2 cellular contexts compared by ENCODE assay signal in the genomic region with DNA sequence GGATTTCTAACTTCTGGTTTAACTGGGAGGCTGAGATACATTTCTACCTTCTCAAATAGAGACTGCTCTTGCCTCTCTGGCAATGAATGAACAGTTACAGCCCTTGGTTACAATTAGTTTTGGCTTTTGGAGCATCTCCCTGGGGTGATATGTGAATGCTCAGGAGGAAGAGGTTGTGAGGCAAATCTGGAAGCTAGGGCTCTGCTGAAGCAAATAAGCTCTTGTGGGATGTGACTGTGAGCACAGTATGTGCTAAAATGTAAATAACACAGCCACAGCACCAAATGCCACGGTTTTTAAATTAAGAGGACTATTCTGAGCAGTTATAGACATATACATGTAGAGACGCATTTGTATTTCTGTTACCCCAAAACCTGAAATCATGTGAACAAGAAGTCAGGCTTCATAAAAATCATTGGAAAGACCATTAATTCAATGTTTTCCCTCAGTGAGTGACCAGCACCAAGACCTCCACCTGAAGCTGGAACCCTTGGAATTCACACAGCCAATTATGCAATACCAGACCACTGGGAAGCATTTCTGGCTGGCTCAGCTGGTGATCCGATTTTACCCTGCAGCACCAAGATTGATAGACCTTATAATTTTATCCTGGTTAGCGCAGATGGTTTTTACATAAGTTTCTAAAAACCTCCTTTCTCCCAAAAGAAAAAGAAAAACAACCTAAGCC.
TF ChIP-seq lines count a peak whose summit lies in the region.

No MANE protein-coding gene starts in this region.

TF ChIP-seq in HEK293, 187 proteins besides CTCF, POLR2A, EP300 and RAD21:
- no peak for TF ChIP-seq ZNF140 (tag by site-specific recombination; IDR thresholded peaks at IDR 0.05)
- no peak for TF ChIP-seq ZNF544 (tag by site-specific recombination; IDR thresholded peaks at IDR 0.05)
- peak; percentile 27; the same call in 1 of the 2 replicates for TF ChIP-seq GLIS1 (tag by site-specific recombination; IDR thresholded peaks at IDR 0.05)
- no peak for TF ChIP-seq YY1 (tag by site-specific recombination; IDR thresholded peaks at IDR 0.05)
- TF ChIP-seq, protein P1, sequence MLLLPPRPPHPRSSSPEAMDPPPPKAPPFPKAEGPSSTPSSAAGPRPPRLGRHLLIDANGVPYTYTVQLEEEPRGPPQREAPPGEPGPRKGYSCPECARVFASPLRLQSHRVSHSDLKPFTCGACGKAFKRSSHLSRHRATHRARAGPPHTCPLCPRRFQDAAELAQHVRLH (tag by site-specific recombination; IDR thresholded peaks at IDR 0.05): no peak

TF ChIP-seq in H1, 55 proteins besides CTCF, POLR2A, EP300 and RAD21:
- TF ChIP-seq KDM1A (IDR thresholded peaks at IDR 0.05; ENCODE audit: borderline replicate concordance, low read length) (no peak), SIX5 (IDR thresholded peaks at IDR 0.05; ENCODE audit: low read depth, low read length) (no peak), CEBPB (IDR thresholded peaks at IDR 0.05; ENCODE audit: low read depth, low read length) (peak; percentile 93), KDM5A (IDR thresholded peaks at IDR 0.05; ENCODE audit: low read length) (no peak), TEAD4 (IDR thresholded peaks at IDR 0.05; ENCODE audit: low read depth, low read length) (peak; percentile 64; the same call in 1 of the 2 replicates)
- TF ChIP-seq, protein P2, sequence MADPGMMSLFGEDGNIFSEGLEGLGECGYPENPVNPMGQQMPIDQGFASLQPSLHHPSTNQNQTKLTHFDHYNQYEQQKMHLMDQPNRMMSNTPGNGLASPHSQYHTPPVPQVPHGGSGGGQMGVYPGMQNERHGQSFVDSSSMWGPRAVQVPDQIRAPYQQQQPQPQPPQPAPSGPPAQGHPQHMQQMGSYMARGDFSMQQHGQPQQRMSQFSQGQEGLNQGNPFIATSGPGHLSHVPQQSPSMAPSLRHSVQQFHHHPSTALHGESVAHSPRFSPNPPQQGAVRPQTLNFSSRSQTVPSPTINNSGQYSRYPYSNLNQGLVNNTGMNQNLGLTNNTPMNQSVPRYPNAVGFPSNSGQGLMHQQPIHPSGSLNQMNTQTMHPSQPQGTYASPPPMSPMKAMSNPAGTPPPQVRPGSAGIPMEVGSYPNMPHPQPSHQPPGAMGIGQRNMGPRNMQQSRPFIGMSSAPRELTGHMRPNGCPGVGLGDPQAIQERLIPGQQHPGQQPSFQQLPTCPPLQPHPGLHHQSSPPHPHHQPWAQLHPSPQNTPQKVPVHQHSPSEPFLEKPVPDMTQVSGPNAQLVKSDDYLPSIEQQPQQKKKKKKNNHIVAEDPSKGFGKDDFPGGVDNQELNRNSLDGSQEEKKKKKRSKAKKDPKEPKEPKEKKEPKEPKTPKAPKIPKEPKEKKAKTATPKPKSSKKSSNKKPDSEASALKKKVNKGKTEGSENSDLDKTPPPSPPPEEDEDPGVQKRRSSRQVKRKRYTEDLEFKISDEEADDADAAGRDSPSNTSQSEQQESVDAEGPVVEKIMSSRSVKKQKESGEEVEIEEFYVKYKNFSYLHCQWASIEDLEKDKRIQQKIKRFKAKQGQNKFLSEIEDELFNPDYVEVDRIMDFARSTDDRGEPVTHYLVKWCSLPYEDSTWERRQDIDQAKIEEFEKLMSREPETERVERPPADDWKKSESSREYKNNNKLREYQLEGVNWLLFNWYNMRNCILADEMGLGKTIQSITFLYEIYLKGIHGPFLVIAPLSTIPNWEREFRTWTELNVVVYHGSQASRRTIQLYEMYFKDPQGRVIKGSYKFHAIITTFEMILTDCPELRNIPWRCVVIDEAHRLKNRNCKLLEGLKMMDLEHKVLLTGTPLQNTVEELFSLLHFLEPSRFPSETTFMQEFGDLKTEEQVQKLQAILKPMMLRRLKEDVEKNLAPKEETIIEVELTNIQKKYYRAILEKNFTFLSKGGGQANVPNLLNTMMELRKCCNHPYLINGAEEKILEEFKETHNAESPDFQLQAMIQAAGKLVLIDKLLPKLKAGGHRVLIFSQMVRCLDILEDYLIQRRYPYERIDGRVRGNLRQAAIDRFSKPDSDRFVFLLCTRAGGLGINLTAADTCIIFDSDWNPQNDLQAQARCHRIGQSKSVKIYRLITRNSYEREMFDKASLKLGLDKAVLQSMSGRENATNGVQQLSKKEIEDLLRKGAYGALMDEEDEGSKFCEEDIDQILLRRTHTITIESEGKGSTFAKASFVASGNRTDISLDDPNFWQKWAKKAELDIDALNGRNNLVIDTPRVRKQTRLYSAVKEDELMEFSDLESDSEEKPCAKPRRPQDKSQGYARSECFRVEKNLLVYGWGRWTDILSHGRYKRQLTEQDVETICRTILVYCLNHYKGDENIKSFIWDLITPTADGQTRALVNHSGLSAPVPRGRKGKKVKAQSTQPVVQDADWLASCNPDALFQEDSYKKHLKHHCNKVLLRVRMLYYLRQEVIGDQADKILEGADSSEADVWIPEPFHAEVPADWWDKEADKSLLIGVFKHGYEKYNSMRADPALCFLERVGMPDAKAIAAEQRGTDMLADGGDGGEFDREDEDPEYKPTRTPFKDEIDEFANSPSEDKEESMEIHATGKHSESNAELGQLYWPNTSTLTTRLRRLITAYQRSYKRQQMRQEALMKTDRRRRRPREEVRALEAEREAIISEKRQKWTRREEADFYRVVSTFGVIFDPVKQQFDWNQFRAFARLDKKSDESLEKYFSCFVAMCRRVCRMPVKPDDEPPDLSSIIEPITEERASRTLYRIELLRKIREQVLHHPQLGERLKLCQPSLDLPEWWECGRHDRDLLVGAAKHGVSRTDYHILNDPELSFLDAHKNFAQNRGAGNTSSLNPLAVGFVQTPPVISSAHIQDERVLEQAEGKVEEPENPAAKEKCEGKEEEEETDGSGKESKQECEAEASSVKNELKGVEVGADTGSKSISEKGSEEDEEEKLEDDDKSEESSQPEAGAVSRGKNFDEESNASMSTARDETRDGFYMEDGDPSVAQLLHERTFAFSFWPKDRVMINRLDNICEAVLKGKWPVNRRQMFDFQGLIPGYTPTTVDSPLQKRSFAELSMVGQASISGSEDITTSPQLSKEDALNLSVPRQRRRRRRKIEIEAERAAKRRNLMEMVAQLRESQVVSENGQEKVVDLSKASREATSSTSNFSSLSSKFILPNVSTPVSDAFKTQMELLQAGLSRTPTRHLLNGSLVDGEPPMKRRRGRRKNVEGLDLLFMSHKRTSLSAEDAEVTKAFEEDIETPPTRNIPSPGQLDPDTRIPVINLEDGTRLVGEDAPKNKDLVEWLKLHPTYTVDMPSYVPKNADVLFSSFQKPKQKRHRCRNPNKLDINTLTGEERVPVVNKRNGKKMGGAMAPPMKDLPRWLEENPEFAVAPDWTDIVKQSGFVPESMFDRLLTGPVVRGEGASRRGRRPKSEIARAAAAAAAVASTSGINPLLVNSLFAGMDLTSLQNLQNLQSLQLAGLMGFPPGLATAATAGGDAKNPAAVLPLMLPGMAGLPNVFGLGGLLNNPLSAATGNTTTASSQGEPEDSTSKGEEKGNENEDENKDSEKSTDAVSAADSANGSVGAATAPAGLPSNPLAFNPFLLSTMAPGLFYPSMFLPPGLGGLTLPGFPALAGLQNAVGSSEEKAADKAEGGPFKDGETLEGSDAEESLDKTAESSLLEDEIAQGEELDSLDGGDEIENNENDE (IDR thresholded peaks at IDR 0.05; ENCODE audit: insufficient replicate concordance, low read length): peak; percentile 9
